Comparison of ENCODE assay signal across 25 cellular contexts in the genomic region with DNA sequence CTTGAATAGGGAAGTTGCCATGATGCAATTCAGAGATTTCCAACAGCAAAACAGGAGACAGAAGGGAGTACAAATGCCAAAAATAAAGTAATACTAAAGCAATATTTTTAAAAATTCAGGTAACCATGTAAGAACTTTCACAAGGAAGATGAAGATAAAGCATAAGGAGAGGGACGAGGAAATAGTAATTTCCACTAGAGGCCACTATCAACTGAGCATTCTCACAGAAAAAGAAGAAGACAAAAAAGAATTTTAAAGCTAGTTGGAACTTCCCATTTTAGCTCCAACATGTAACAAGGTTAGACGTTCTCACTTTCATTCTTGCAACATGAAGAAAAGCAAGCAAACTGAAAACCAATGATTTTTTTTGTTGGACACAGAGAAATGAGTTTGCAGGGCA.
DNase-seq lines count a peak whose midpoint lies in the region; FAIRE-seq and TF ChIP-seq lines count a peak whose summit lies in the region.
"Had no signal": no experiment of that assay in that cellular context is flagged by ENCODE, and none has a peak within 500 bp of the region (broad histone marks: within the 10 kb centered on the region; RNA-seq: fewer than 3 reads in every experiment).

No MANE protein-coding gene starts in this region.

- H3K27me3 ChIP-seq in AG04450 (ENCODE audit: control insufficient read depth, insufficient read depth, low read length) (no peaks in the 10 kb centered on the region), astrocyte (ENCODE audit: insufficient read depth, low read length) (no peaks in the 10 kb centered on the region), esophagus muscularis mucosa (no peaks in the 10 kb centered on the region)
- H3K27me3 ChIP-seq: gastroesophageal sphincter, upper lobe of left lung had no signal

- 57% methylated on average over 2 of the region's 2 CpGs for WGBS in esophagus muscularis mucosa

- H3K36me3 ChIP-seq in astrocyte (ENCODE audit: insufficient read depth, low read length): no peaks in the 10 kb centered on the region
- no peaks in the 10 kb centered on the region for H3K36me3 ChIP-seq in esophagus muscularis mucosa
- H3K36me3 ChIP-seq: gastroesophageal sphincter, upper lobe of left lung, WERI-Rb-1 had no signal

- intact Hi-C loops in esophagus muscularis mucosa (cut with DNase I): no loop called here

- TF ChIP-seq CTCF in AG04450 (IDR thresholded peaks at IDR 0.05; ENCODE audit: low read depth, low read length) (0 out of 2 replicates have a peak, but pooled peaks have one; percentile 21), astrocyte (IDR thresholded peaks at IDR 0.05; ENCODE audit: insufficient read depth, low read depth, low read length) (peak; percentile 17), esophagus muscularis mucosa (IDR thresholded peaks at IDR 0.05) (no peak)

- peak overlapping the region; percentile 64 for H3K27ac Mint-ChIP-seq in astrocyte (ENCODE audit: unreplicated experiment)
- H3K27ac Mint-ChIP-seq: activated CD4-positive, alpha-beta memory T cell treated with anti-CD3 and anti-CD28 coated beads, Interleukin-2, amount 10 ng/mL, durations not matched to agents 7 days and 5 days; activated T-cell treated with anti-CD3 and anti-CD28 coated beads, Interleukin-2, amount 50 U/mL, for 24 hours; CD8-positive, alpha-beta T cell had no signal

- TF ChIP-seq POLR2A in esophagus muscularis mucosa (IDR thresholded peaks at IDR 0.05; ENCODE audit: low read depth): no peak

- DNase-seq in AG04450 (ENCODE audit: low read depth, low spot score) (no peak), MV-4-11 (lab: John Stamatoyannopoulos, UW) (peak; percentile 23), astrocyte (ENCODE audit: low read depth) (no peak), medulla oblongata (ENCODE audit: extremely low spot score) (peak; percentile 6), T1000 (lab: John Stamatoyannopoulos, UW) (no peak), NK-92 (lab: John Stamatoyannopoulos, UW; ENCODE audit: unreplicated experiment) (no peak), esophagus muscularis mucosa (ENCODE audit: extremely low spot score) (no peak), SW 1271 (lab: John Stamatoyannopoulos, UW) (no peak)
- DNase-seq: activated CD4-positive, alpha-beta memory T cell treated with anti-CD3 and anti-CD28 coated beads, Interleukin-2, amount 10 ng/mL, durations not matched to agents 7 days and 5 days; activated naive CD4-positive, alpha-beta T cell treated with anti-CD3 and anti-CD28 coated beads, Interleukin-2, amount 50 U/mL, for 16 hours; activated T-cell treated with anti-CD3 and anti-CD28 coated beads, Interleukin-2, amount 50 U/mL, for 24 hours; CD8-positive, alpha-beta T cell; EL; HCEC 1CT; left ventricle myocardium superior; NCI-H1436; NCI-H2227 treated with DMSO at 0.1 percent for 48 hours; NCI-H82; RPMI8226; stimulated activated CD4-positive, alpha-beta T cell treated with anti-CD3 and anti-CD28 coated beads, Interleukin-1b, Interleukin-23, amount 100 ng/mL, for 48 hours; stimulated activated naive CD8-positive, alpha-beta T cell treated with anti-CD3 and anti-CD28 coated beads, Interleukin-15, Interleukin-2, amounts not matched to agents 100 U/mL and 50 U/mL, for 24 hours; T-helper 1 cell; upper lobe of left lung; WERI-Rb-1 had no signal

- TF ChIP-seq EP300 in esophagus muscularis mucosa (IDR thresholded peaks at IDR 0.05): no peak

- H3K9me3 ChIP-seq in AG04450 (ENCODE audit: control insufficient read depth, insufficient read depth, low read length): no peaks in the 10 kb centered on the region
- no peaks in the 10 kb centered on the region for H3K9me3 ChIP-seq in astrocyte (ENCODE audit: insufficient read depth, low read depth, low read length)
- H3K9me3 ChIP-seq in esophagus muscularis mucosa: peaks cover 0 to 4% (median 0%) of the 10 kb centered on the region in 4 donors
- H3K9me3 ChIP-seq: gastroesophageal sphincter, upper lobe of left lung had no signal

- no peaks in the 10 kb centered on the region for H3K36me3 Mint-ChIP-seq in astrocyte (ENCODE audit: low read depth, unreplicated experiment)
- H3K36me3 Mint-ChIP-seq: CD8-positive, alpha-beta T cell had no signal

- POLR2A ChIA-PET in AG04450 (lab: Yijun Ruan, JAX): no interaction called here

- CTCF ChIA-PET in AG04450 (lab: Charles Lee): interaction anchor here (1.5 to 2.5 kb wide), 3 partner anchors 13 to 819 kb away, joined by 3 to 15 read pairs (median 4); no protein-coding TSS in a partner anchor

- H3K79me2 ChIP-seq in astrocyte (ENCODE audit: insufficient read depth, low read length): no peaks in the 10 kb centered on the region

- H3K4me3 Mint-ChIP-seq in astrocyte (ENCODE audit: unreplicated experiment): no peak overlapping the region
- H3K4me3 Mint-ChIP-seq: activated CD4-positive, alpha-beta memory T cell treated with anti-CD3 and anti-CD28 coated beads, Interleukin-2, amount 10 ng/mL, durations not matched to agents 7 days and 5 days; activated T-cell treated with anti-CD3 and anti-CD28 coated beads, Interleukin-2, amount 50 U/mL, for 24 hours; CD8-positive, alpha-beta T cell had no signal

- H3K9me3 Mint-ChIP-seq in astrocyte (ENCODE audit: unreplicated experiment): peaks cover 2% of the 10 kb centered on the region

- H2AFZ ChIP-seq in astrocyte (ENCODE audit: low read depth, low read length): no peak overlapping the region

- H3K4me3 ChIP-seq in AG04450 (ENCODE audit: low read depth, low read length): no peak overlapping the region
- H3K4me3 ChIP-seq in astrocyte (ENCODE audit: insufficient read depth, low read depth, low read length): no peak overlapping the region
- no peak overlapping the region for H3K4me3 ChIP-seq in esophagus muscularis mucosa
- H3K4me3 ChIP-seq: gastroesophageal sphincter, upper lobe of left lung had no signal

- no peaks in the 10 kb centered on the region for H4K20me1 ChIP-seq in astrocyte (ENCODE audit: insufficient read depth, low read length)

- FAIRE-seq in astrocyte (lab: Jason Lieb, UNC): no peak

- H3K27ac ChIP-seq in AG04450 (ENCODE audit: low read depth, low read length) (no peak overlapping the region), astrocyte (ENCODE audit: low read depth, low read length) (no peak overlapping the region), esophagus muscularis mucosa (replicated peaks in 1 of 4) (no peak overlapping the region)
- H3K27ac ChIP-seq: gastroesophageal sphincter, upper lobe of left lung, WERI-Rb-1 had no signal

- H3K4me2 ChIP-seq in astrocyte (ENCODE audit: low read length): no peak overlapping the region

- H3K4me1 ChIP-seq in astrocyte (ENCODE audit: insufficient read depth, low read length): no peaks in the 10 kb centered on the region
- no peaks in the 10 kb centered on the region for H3K4me1 ChIP-seq in esophagus muscularis mucosa
- H3K4me1 ChIP-seq: gastroesophageal sphincter, upper lobe of left lung had no signal

- H3K4me1 Mint-ChIP-seq in astrocyte (ENCODE audit: low read depth, unreplicated experiment): peaks cover 12% of the 10 kb centered on the region
- H3K4me1 Mint-ChIP-seq: activated CD4-positive, alpha-beta memory T cell treated with anti-CD3 and anti-CD28 coated beads, Interleukin-2, amount 10 ng/mL, durations not matched to agents 7 days and 5 days had no signal

- no peaks in the 10 kb centered on the region for H3K27me3 Mint-ChIP-seq in astrocyte (ENCODE audit: low read depth, unreplicated experiment)
- H3K27me3 Mint-ChIP-seq: activated CD4-positive, alpha-beta memory T cell treated with anti-CD3 and anti-CD28 coated beads, Interleukin-2, amount 10 ng/mL, durations not matched to agents 7 days and 5 days; activated T-cell treated with anti-CD3 and anti-CD28 coated beads, Interleukin-2, amount 50 U/mL, for 24 hours had no signal

- H3K9ac ChIP-seq in astrocyte (ENCODE audit: low read length): no peak overlapping the region

Comparison
In these comparisons a context has a peak if more than half of its experiments do, and no peak if none do; other contexts are left out.
1. DNase-seq: peak in MV-4-11 (single experiment) and medulla oblongata (single experiment); none in AG04450 (single experiment), astrocyte (single experiment), T1000 (single experiment), NK-92 (single experiment), esophagus muscularis mucosa (single experiment) and SW 1271 (0 of 2).
2. CTCF ChIP-seq: peak in AG04450 (single experiment) and astrocyte (single experiment); none in esophagus muscularis mucosa (0 of 3).